Comparison of ENCODE assay signal across 27 cellular contexts in the genomic region with DNA sequence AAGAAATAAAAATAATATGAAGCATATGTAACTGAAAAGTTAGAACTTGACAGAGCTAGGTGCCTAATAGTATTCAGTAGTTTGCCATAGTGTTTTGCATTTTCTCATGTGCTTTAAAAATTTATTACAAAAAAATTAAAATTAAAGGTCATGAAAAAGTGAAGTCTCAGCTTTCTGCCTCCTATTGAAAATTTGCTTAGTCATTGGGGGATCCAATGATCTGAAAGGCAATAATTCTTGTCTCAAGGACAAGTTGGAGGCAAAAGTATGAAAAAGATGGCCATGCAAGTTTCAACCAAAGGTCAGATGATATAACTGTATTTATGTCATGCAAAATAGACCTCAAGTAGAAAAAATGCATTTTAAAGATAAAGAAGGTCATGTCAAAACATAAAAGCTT.
"Had no signal": no experiment of that assay in that cellular context is flagged by ENCODE, and none has a peak within 500 bp of the region (broad histone marks: within the 10 kb centered on the region; RNA-seq: fewer than 3 reads in every experiment).

No MANE protein-coding gene starts in this region.

- H3K4me1 ChIP-seq: stomach, testis, thyroid gland, tibial artery, tibial nerve, transverse colon, upper lobe of left lung, upper lobe of right lung, uterus, vagina had no signal

- DNase-seq: stimulated activated CD4-positive, alpha-beta T cell treated with anti-CD3 and anti-CD28 coated beads, Interleukin-2, amount 100 ng/mL, for 48 hours; stimulated activated CD4-positive, alpha-beta T cell treated with anti-CD3 and anti-CD28 coated beads, Interleukin-4, amount 100 ng/mL, for 1 hour; stimulated activated CD4-positive, alpha-beta T cell treated with anti-CD3 and anti-CD28 coated beads, Interleukin-4, amount 100 ng/mL, for 24 hours; stimulated activated CD4-positive, alpha-beta T cell treated with anti-CD3 and anti-CD28 coated beads, Interleukin-4, amount 100 ng/mL, for 4 hours; stimulated activated CD8-positive, alpha-beta memory T cell treated with anti-CD3 and anti-CD28 coated beads, Interleukin-4, amount 100 ng/mL, for 48 hours; stimulated activated naive B cell treated with anti-CD40 and anti-IgM and Interleukin-4, amounts not matched to agents 10 μg/mL and 1 μg/mL and 100 μg/mL, for 72 hours; stimulated activated naive CD4-positive, alpha-beta T cell; stimulated activated naive CD4-positive, alpha-beta T cell treated with Interleukin-2 at 50 U/mL for 16 hours; stimulated activated naive CD8-positive, alpha-beta T cell treated with anti-CD3 and anti-CD28 coated beads, Interleukin-15, amount 100 ng/mL, for 72 hours; stimulated activated naive CD8-positive, alpha-beta T cell treated with anti-CD3 and anti-CD28 coated beads, Interleukin-15, Interleukin-2, amounts not matched to agents 100 U/mL and 50 U/mL, for 24 hours; stomach; substantia nigra; testis; thyroid gland; tibial artery; transverse colon; trophoblast cell; upper lobe of left lung; upper lobe of right lung; uterus had no signal

- H3K36me3 ChIP-seq: stomach, suprapubic skin, thoracic aorta, thyroid gland, tibial artery, tibial nerve, transverse colon, upper lobe of left lung, upper lobe of right lung, uterus, vagina had no signal

- ATAC-seq: stimulated activated effector memory CD8-positive, alpha-beta T cell treated with anti-CD3 and anti-CD28 coated beads, Interleukin-12 subunit alpha, Interleukin-12 subunit beta, amount 100 ng/mL, for 72 hours; stimulated activated memory B cell treated with anti-CD40 and anti-IgM and Interleukin-4, amounts not matched to agents 10 μg/mL and 1 μg/mL and 100 μg/mL, for 72 hours; stimulated activated naive B cell treated with anti-CD40 and anti-IgM and Interleukin-4, amounts not matched to agents 10 μg/mL and 1 μg/mL and 100 μg/mL, for 72 hours; stimulated activated naive CD8-positive, alpha-beta T cell treated with anti-CD3 and anti-CD28 coated beads, Interleukin-15, amount 100 ng/mL, for 72 hours; stimulated activated naive CD8-positive, alpha-beta T cell treated with anti-CD3 and anti-CD28 coated beads, Interleukin-15, Interleukin-2, amounts not matched to agents 100 U/mL and 50 U/mL, for 24 hours; upper lobe of right lung had no signal

- H3K9me3 ChIP-seq: stomach, suprapubic skin, testis, thoracic aorta, thyroid gland, tibial artery, tibial nerve, transverse colon, upper lobe of left lung, upper lobe of right lung, uterus, vagina had no signal

- FAIRE-seq: urothelium cell line had no signal

- H3K4me3 ChIP-seq: stomach, suprapubic skin, testis, thoracic aorta, thyroid gland, tibial artery, tibial nerve, transverse colon, upper lobe of left lung, upper lobe of right lung, uterus, vagina had no signal

- H3K27me3 ChIP-seq: stomach, suprapubic skin, testis, thyroid gland, tibial artery, tibial nerve, transverse colon, upper lobe of left lung, upper lobe of right lung, uterus, vagina had no signal

- H3K27ac ChIP-seq: stomach, suprapubic skin, testis, thoracic aorta, thyroid gland, tibial artery, tibial nerve, transverse colon, upper lobe of left lung, upper lobe of right lung, uterus, vagina had no signal
